ENCODE assay signal across 1 cellular context in genomic region chr11:75413146-75413545, GRCh38. TPM values are rescaled to one million over a fixed set of nuclear protein-coding genes. Genes with fewer than 3 reads are reported as not detected.
"Had no signal": no experiment of that assay in that cellular context is flagged by ENCODE, and none has a peak within 500 bp of the region (broad histone marks: within the 10 kb centered on the region; RNA-seq: fewer than 3 reads in every experiment).

No MANE protein-coding gene starts in this region.

RNA-seq across cellular contexts. Expression of gene KLHL35, which starts 19.9 kb away (rescaled TPM):
- total RNA-seq: ascending aorta had no signal
